ENCODE assay signal across 8 cellular contexts in genomic region chr1:6497215-6497866, GRCh38. TPM values are rescaled to one million over a fixed set of nuclear protein-coding genes. Genes with fewer than 3 reads are reported as not detected.
DNase-seq lines count a peak whose midpoint lies in the region; ATAC-seq and TF ChIP-seq lines count a peak whose summit lies in the region.

No MANE protein-coding gene starts in this region.

- POLR2A ChIA-PET in CD8-positive, alpha-beta memory T cell (lab: Charles Lee) = no interaction called here
- POLR2A ChIA-PET in activated CD4-positive, alpha-beta memory T cell treated with anti-CD3 and anti-CD28 coated beads for 36 hours (lab: Charles Lee) = no interaction called here

- no peaks in the 10 kb centered on the region for H3K9me3 Mint-ChIP-seq in CD8-positive, alpha-beta memory T cell
- H3K9me3 Mint-ChIP-seq in activated CD4-positive, alpha-beta memory T cell treated with anti-CD3 and anti-CD28 coated beads for 36 hours = no peaks in the 10 kb centered on the region
- H3K9me3 Mint-ChIP-seq in effector memory CD8-positive, alpha-beta T cell = no peaks in the 10 kb centered on the region
- no peaks in the 10 kb centered on the region for H3K9me3 Mint-ChIP-seq in mesothelial cell of epicardium

- CTCF ChIA-PET in CD8-positive, alpha-beta memory T cell (lab: Charles Lee) = interaction anchor here (2.4 kb wide), 1 partner anchor 57 kb away, joined by 9 read pairs; the partner anchor contains the start of gene NOL9
- CTCF ChIA-PET in activated CD4-positive, alpha-beta memory T cell treated with anti-CD3 and anti-CD28 coated beads for 36 hours (lab: Charles Lee) = interaction anchor here (1.1 to 1.6 kb wide), 2 partner anchors 7 to 57 kb away, joined by 4 read pairs; partner anchors contain the start of genes NOL9 and TAS1R1

- TF ChIP-seq CTCF in mesothelial cell of epicardium (IDR thresholded peaks at IDR 0.05; ENCODE audit: unreplicated experiment) = no peak
- no peak for TF ChIP-seq CTCF in stomach (IDR thresholded peaks at IDR 0.05)

- H3K9me3 ChIP-seq in CD8-positive, alpha-beta memory T cell (ENCODE audit: low read length) = no peaks in the 10 kb centered on the region
- no peaks in the 10 kb centered on the region for H3K9me3 ChIP-seq in MG63
- H3K9me3 ChIP-seq in stomach = no peaks in the 10 kb centered on the region

- WGBS in stomach, 5 donors = 0 to 1% (median 0%) methylated on average over 2 to 74 of the region's 74 CpGs

- peaks cover 13 to 33% (median 17%) of the 10 kb centered on the region in 3 donors for H3K4me1 Mint-ChIP-seq in CD8-positive, alpha-beta memory T cell
- peaks cover 12% of the 10 kb centered on the region for H3K4me1 Mint-ChIP-seq in activated CD4-positive, alpha-beta memory T cell treated with anti-CD3 and anti-CD28 coated beads for 36 hours (ENCODE audit: low read depth)
- H3K4me1 Mint-ChIP-seq in effector memory CD8-positive, alpha-beta T cell (ENCODE audit: low read depth in 2 of 2) = peaks cover 7% of the 10 kb centered on the region in 2 donors
- H3K4me1 Mint-ChIP-seq in mesothelial cell of epicardium = peaks cover 30% of the 10 kb centered on the region

- no peaks in the 10 kb centered on the region for H3K36me3 ChIP-seq in CD8-positive, alpha-beta memory T cell (ENCODE audit: insufficient read depth, low read length)
- H3K36me3 ChIP-seq in MG63 = no peaks in the 10 kb centered on the region
- H3K36me3 ChIP-seq in stomach = no peaks in the 10 kb centered on the region

- H3K4me3 Mint-ChIP-seq in CD8-positive, alpha-beta memory T cell = peak overlapping the region; percentile 35 to 89 (median 79)
- H3K4me3 Mint-ChIP-seq in activated CD4-positive, alpha-beta memory T cell treated with anti-CD3 and anti-CD28 coated beads for 36 hours = peak overlapping the region; percentile 66
- H3K4me3 Mint-ChIP-seq in effector memory CD8-positive, alpha-beta T cell = peak overlapping the region; percentile 74 to 75
- peak overlapping the region; percentile 75 for H3K4me3 Mint-ChIP-seq in mesothelial cell of epicardium

- intact Hi-C loops in activated CD4-positive, alpha-beta memory T cell treated with anti-CD3 and anti-CD28 coated beads for 36 hours (cut with micrococcal nuclease) = no loop called here
- intact Hi-C loops in stomach (cut with DNase I; ENCODE audit: low total_unique reads) = no loop called here

- TF ChIP-seq EP300 in stomach (IDR thresholded peaks at IDR 0.05) = no peak

- ATAC-seq in effector memory CD8-positive, alpha-beta T cell (replicated peaks) = peak; percentile 81
- no peak for ATAC-seq in HG02798 (IDR thresholded peaks at IDR 0.05; ENCODE audit: poor library complexity, unreplicated experiment)

- H3K4me3 ChIP-seq in CD8-positive, alpha-beta memory T cell (ENCODE audit: low read length) = peak overlapping the region; percentile 52
- peak overlapping the region; percentile 50 for H3K4me3 ChIP-seq in MG63
- peak overlapping the region; percentile 59 to 74 (median 64) for H3K4me3 ChIP-seq in stomach

- DNase-seq in CD8-positive, alpha-beta memory T cell = peak; percentile 41 to 77 (median 52)
- DNase-seq in MG63 = peak; percentile 45
- peak; percentile 62 for DNase-seq in activated CD4-positive, alpha-beta memory T cell treated with anti-CD3 and anti-CD28 coated beads for 36 hours
- DNase-seq in effector memory CD8-positive, alpha-beta T cell = peak; percentile 18 to 32 (median 25)
- DNase-seq in mesothelial cell of epicardium (ENCODE audit: low spot score in 2 of 2, unreplicated experiment in 2 of 2) = peak; percentile 52 to 67
- peak; percentile 54 for DNase-seq in stomach
- DNase-seq in NCI-H128 (lab: John Stamatoyannopoulos, UW; ENCODE audit: unreplicated experiment) = no peak

- H3K4me1 ChIP-seq in CD8-positive, alpha-beta memory T cell (ENCODE audit: insufficient read depth, low read length) = peaks cover 8% of the 10 kb centered on the region
- H3K4me1 ChIP-seq in stomach = peaks cover 20 to 35% (median 29%) of the 10 kb centered on the region in 4 donors

- no peak overlapping the region for H3K27ac ChIP-seq in CD8-positive, alpha-beta memory T cell (ENCODE audit: low read depth, low read length)
- H3K27ac ChIP-seq in stomach = peak overlapping the region in 1 of 5 donors; percentile 63

- peak overlapping the region in 5 of 8 donors; percentile 19 to 87 (median 80) for H3K27ac Mint-ChIP-seq in CD8-positive, alpha-beta memory T cell
- H3K27ac Mint-ChIP-seq in activated CD4-positive, alpha-beta memory T cell treated with anti-CD3 and anti-CD28 coated beads for 36 hours = no peak overlapping the region
- H3K27ac Mint-ChIP-seq in effector memory CD8-positive, alpha-beta T cell = no peak overlapping the region
- no peak overlapping the region for H3K27ac Mint-ChIP-seq in mesothelial cell of epicardium

- H3K27me3 ChIP-seq in CD8-positive, alpha-beta memory T cell (ENCODE audit: insufficient read depth, low read length, poor library complexity, severe bottlenecking) = peaks cover 5% of the 10 kb centered on the region
- H3K27me3 ChIP-seq in MG63 (no peaks in the 10 kb centered on the region), stomach (peaks cover 0 to 39% (median 7%) of the 10 kb centered on the region in 3 donors)

- H3K36me3 Mint-ChIP-seq in CD8-positive, alpha-beta memory T cell = no peaks in the 10 kb centered on the region
- no peaks in the 10 kb centered on the region for H3K36me3 Mint-ChIP-seq in activated CD4-positive, alpha-beta memory T cell treated with anti-CD3 and anti-CD28 coated beads for 36 hours
- H3K36me3 Mint-ChIP-seq in effector memory CD8-positive, alpha-beta T cell (ENCODE audit: insufficient read depth) = peaks cover 2% of the 10 kb centered on the region
- H3K36me3 Mint-ChIP-seq in mesothelial cell of epicardium = no peaks in the 10 kb centered on the region

- peaks cover 2 to 6% of the 10 kb centered on the region in 2 donors for H3K27me3 Mint-ChIP-seq in CD8-positive, alpha-beta memory T cell
- peaks cover 3% of the 10 kb centered on the region for H3K27me3 Mint-ChIP-seq in activated CD4-positive, alpha-beta memory T cell treated with anti-CD3 and anti-CD28 coated beads for 36 hours
- H3K27me3 Mint-ChIP-seq in effector memory CD8-positive, alpha-beta T cell = peaks cover 16 to 48% of the 10 kb centered on the region in 2 donors
- H3K27me3 Mint-ChIP-seq in mesothelial cell of epicardium (ENCODE audit: low read depth) = no peaks in the 10 kb centered on the region

- no peak for TF ChIP-seq POLR2A in stomach (IDR thresholded peaks at IDR 0.05)

RNA-seq across cellular contexts. Expression of gene PLEKHG5, which starts 5.9 kb away (rescaled TPM):
- total RNA-seq in CD8-positive, alpha-beta memory T cell = 1 to 10 TPM; 2.2 to 2.6 TPM
- 1.0 TPM for polyA plus RNA-seq in CD8-positive, alpha-beta memory T cell
- total RNA-seq in MG63 (2014; rRNA removed; shearing (Covaris generic); ENCODE audit: low replicate concordance) = 0.02 and 1.2 TPM in 2 replicates
- 1 to 10 TPM; 2.1 to 2.2 TPM for total RNA-seq in activated CD4-positive, alpha-beta memory T cell treated with anti-CD3 and anti-CD28 coated beads for 36 hours
- total RNA-seq in mesothelial cell of epicardium (49.3 to 51.2 TPM (median 50.7 TPM) in 3 replicates), stomach (10 to 100 TPM in 2 of 5 donors, 1 to 10 TPM in 3; 4.9 to 58.8 (median 9.8) TPM)
- 1 to 10 TPM; 1.4 to 7.2 (median 1.8) TPM for polyA plus RNA-seq in stomach

RNA-seq across cellular contexts. Expression of gene TNFRSF25, which starts 31.4 kb away (rescaled TPM):
- 100 to 1,000 TPM in 1 of 2 experiments, 10 to 100 TPM in 1; 90.8 to 100 TPM for total RNA-seq in CD8-positive, alpha-beta memory T cell
- polyA plus RNA-seq in CD8-positive, alpha-beta memory T cell = 30.0 TPM
- 0.63 TPM in 1 of 2 replicates, not detected in the other for total RNA-seq in MG63 (2014; rRNA removed; shearing (Covaris generic); ENCODE audit: low replicate concordance)
- total RNA-seq in activated CD4-positive, alpha-beta memory T cell treated with anti-CD3 and anti-CD28 coated beads for 36 hours = 10 to 100 TPM; 90.0 to 97.4 TPM
- 38.9 to 41.6 TPM (median 39.4 TPM) in 3 replicates for total RNA-seq in mesothelial cell of epicardium
- total RNA-seq in stomach = 100 to 1,000 TPM in 1 of 5 donors, 10 to 100 TPM in 2, 1 to 10 TPM in 2; 6.1 to 215 (median 21.4) TPM
- 10 to 100 TPM in 1 of 3 donors, 1 to 10 TPM in 2; 2.7 to 41.6 (median 2.9) TPM for polyA plus RNA-seq in stomach

RNA-seq across cellular contexts. Expression of gene NOL9, which starts 57.0 kb away (rescaled TPM):
- 10 to 100 TPM; 55.8 to 57.8 TPM for total RNA-seq in CD8-positive, alpha-beta memory T cell
- polyA plus RNA-seq in CD8-positive, alpha-beta memory T cell = 18.2 TPM
- 25.0 and 44.9 TPM in 2 replicates for total RNA-seq in MG63 (2014; rRNA removed; shearing (Covaris generic); ENCODE audit: low replicate concordance)
- 10 to 100 TPM; 29.8 to 32.5 TPM for total RNA-seq in activated CD4-positive, alpha-beta memory T cell treated with anti-CD3 and anti-CD28 coated beads for 36 hours
- total RNA-seq in mesothelial cell of epicardium (37.5 to 44.4 TPM (median 37.9 TPM) in 3 replicates), stomach (100 to 1,000 TPM in 1 of 5 donors, 10 to 100 TPM in 4; 19.7 to 150 (median 42.0) TPM)
- polyA plus RNA-seq in stomach = 1 to 10 TPM; 2.7 to 4.0 (median 2.9) TPM

RNA-seq across cellular contexts. Expression of gene TAS1R1, which starts 57.8 kb away (rescaled TPM):
- not detected for total RNA-seq in CD8-positive, alpha-beta memory T cell
- not detected for polyA plus RNA-seq in CD8-positive, alpha-beta memory T cell
- total RNA-seq in MG63 (2014; rRNA removed; shearing (Covaris generic); ENCODE audit: low replicate concordance) = not detected in 2 replicates
- total RNA-seq in activated CD4-positive, alpha-beta memory T cell treated with anti-CD3 and anti-CD28 coated beads for 36 hours = not detected
- total RNA-seq in mesothelial cell of epicardium = not detected in 3 replicates
- total RNA-seq in stomach = not detected
- under 1 TPM in 2 of 3 donors, not detected in 1; 0.08 to 0.12 TPM for polyA plus RNA-seq in stomach

Comparison
In these comparisons a context has a peak if more than half of its experiments do, and no peak if none do; other contexts are left out.
1. H3K27ac Mint-ChIP-seq: peak in CD8-positive, alpha-beta memory T cell (5 of 8); none in activated CD4-positive, alpha-beta memory T cell treated with anti-CD3 and anti-CD28 coated beads for 36 hours (single experiment), effector memory CD8-positive, alpha-beta T cell (0 of 2) and mesothelial cell of epicardium (single experiment).
2. Peak in every context shown above with its lines, with median percentiles within 50 percentile points of each other: H3K4me3 ChIP-seq and H3K4me3 Mint-ChIP-seq.